In genomic region chr9:97038909-97039781, GRCh38 we compare ENCODE assay signal across 1 cellular context.
TF ChIP-seq lines count a peak whose summit lies in the region.

CTSV (minus strand) TSS chr9:97039142; CDS start chr9:97038043, 1,099 bp downstream.

TF ChIP-seq in K562, 482 proteins besides CTCF, POLR2A, EP300 and RAD21 (continued from another document):
- TF ChIP-seq PBX2 (CRISPR knock-in tag; IDR thresholded peaks at IDR 0.05; ENCODE audit: low read depth) = no peak
- TF ChIP-seq PBX2 (tag; conservative IDR thresholded peaks at IDR 0.05; ENCODE audit: low read depth) = no peak
- no peak for TF ChIP-seq EWSR1 (IDR thresholded peaks at IDR 0.05; ENCODE audit: borderline replicate concordance, low read depth, partially characterized antibody)
- TF ChIP-seq ZNF766 (CRISPR knock-in tag; conservative IDR thresholded peaks at IDR 0.05) = no peak
- TF ChIP-seq CXXC5 (CRISPR knock-in tag; IDR thresholded peaks at IDR 0.05) = peak; percentile 65
- no peak for TF ChIP-seq XRCC5 (IDR thresholded peaks at IDR 0.05; ENCODE audit: low read depth, low read length)
- no peak for TF ChIP-seq ZNF347 (CRISPR knock-in tag; IDR thresholded peaks at IDR 0.05; ENCODE audit: low read depth)
- TF ChIP-seq, protein P1, sequence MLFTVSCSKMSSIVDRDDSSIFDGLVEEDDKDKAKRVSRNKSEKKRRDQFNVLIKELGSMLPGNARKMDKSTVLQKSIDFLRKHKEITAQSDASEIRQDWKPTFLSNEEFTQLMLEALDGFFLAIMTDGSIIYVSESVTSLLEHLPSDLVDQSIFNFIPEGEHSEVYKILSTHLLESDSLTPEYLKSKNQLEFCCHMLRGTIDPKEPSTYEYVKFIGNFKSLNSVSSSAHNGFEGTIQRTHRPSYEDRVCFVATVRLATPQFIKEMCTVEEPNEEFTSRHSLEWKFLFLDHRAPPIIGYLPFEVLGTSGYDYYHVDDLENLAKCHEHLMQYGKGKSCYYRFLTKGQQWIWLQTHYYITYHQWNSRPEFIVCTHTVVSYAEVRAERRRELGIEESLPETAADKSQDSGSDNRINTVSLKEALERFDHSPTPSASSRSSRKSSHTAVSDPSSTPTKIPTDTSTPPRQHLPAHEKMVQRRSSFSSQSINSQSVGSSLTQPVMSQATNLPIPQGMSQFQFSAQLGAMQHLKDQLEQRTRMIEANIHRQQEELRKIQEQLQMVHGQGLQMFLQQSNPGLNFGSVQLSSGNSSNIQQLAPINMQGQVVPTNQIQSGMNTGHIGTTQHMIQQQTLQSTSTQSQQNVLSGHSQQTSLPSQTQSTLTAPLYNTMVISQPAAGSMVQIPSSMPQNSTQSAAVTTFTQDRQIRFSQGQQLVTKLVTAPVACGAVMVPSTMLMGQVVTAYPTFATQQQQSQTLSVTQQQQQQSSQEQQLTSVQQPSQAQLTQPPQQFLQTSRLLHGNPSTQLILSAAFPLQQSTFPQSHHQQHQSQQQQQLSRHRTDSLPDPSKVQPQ (CRISPR knock-in tag; IDR thresholded peaks at IDR 0.05; ENCODE audit: borderline replicate concordance) = no peak
- no peak for TF ChIP-seq MEF2A (IDR thresholded peaks at IDR 0.05; ENCODE audit: control insufficient read depth, low read depth, low read length)
- TF ChIP-seq ZNF449 (CRISPR knock-in tag; IDR thresholded peaks at IDR 0.05) = peak; percentile 94; the same call in 1 of the 2 replicates
- no peak for TF ChIP-seq NCOR1 (IDR thresholded peaks at IDR 0.05)
- peak; percentile 48; the same call in 1 of the 2 replicates for TF ChIP-seq CTBP1 (IDR thresholded peaks at IDR 0.05; ENCODE audit: borderline replicate concordance)
- no peak for TF ChIP-seq TAF1 (IDR thresholded peaks at IDR 0.05; ENCODE audit: control insufficient read depth, extremely low read depth, insufficient read depth, low read length, severe bottlenecking)
- TF ChIP-seq DACH1 (IDR thresholded peaks at IDR 0.05; ENCODE audit: partially characterized antibody) = no peak
- peak; percentile 51; the same call in 1 of the 2 replicates for TF ChIP-seq CREM (IDR thresholded peaks at IDR 0.05; ENCODE audit: low read depth)
- TF ChIP-seq SAFB (IDR thresholded peaks at IDR 0.05; ENCODE audit: borderline replicate concordance, low read depth, low read length) = 0 out of 2 replicates have a peak, but pooled peaks have one; percentile 20
- peak; percentile 55; the same call in 1 of the 2 replicates for TF ChIP-seq ZBTB7A (IDR thresholded peaks at IDR 0.05; ENCODE audit: borderline replicate concordance, control insufficient read depth, low read depth, low read length)
- TF ChIP-seq ARID1B (IDR thresholded peaks at IDR 0.05) = no peak
- peak; percentile 50; the same call in 1 of the 2 replicates for TF ChIP-seq CHD2 (IDR thresholded peaks at IDR 0.05; ENCODE audit: low read depth, low read length)
- TF ChIP-seq ARID3A (IDR thresholded peaks at IDR 0.05; ENCODE audit: borderline replicate concordance, low read depth, low read length) = no peak
